Comparison of ENCODE assay signal across 11 cellular contexts in genomic region chr12:6434205-6435180, GRCh38. TPM values are rescaled to one million over a fixed set of nuclear protein-coding genes. Genes with fewer than 3 reads are reported as not detected.
A peak's percentile ranks its signal among the peaks of the same experiment; 100 is the strongest.
DNase-seq lines count a peak whose midpoint lies in the region; ATAC-seq and TF ChIP-seq lines count a peak whose summit lies in the region.
"Had no signal": no experiment of that assay in that cellular context is flagged by ENCODE, and none has a peak within 500 bp of the region (broad histone marks: within the 10 kb centered on the region; RNA-seq: fewer than 3 reads in every experiment).

No MANE protein-coding gene starts in this region.

- POLR2A ChIA-PET in AG04450 (lab: Yijun Ruan, JAX), result interaction anchor here (0.5 to 2.1 kb wide), 4 partner anchors 8 to 35 kb away, joined by 3 to 6 read pairs (median 3); no protein-coding TSS in a partner anchor
- POLR2A ChIA-PET in activated CD8-positive, alpha-beta T cell treated with anti-CD3 and anti-CD28 coated beads, Interleukin-2, amount 10 ng/mL, durations not matched to agents 7 days and 5 days (lab: Charles Lee), result interaction anchor here (1.2 to 6.4 kb wide), 7 partner anchors 8 to 99 kb away, joined by 4 to 48 read pairs (median 15); partner anchors contain the start of genes CD27, TAPBPL and VAMP1

- H3K9me3 Mint-ChIP-seq in activated CD8-positive, alpha-beta T cell treated with anti-CD3 and anti-CD28 coated beads, Interleukin-2, amount 10 ng/mL, durations not matched to agents 7 days and 5 days (ENCODE audit: insufficient read depth), result no peaks in the 10 kb centered on the region
- H3K9me3 Mint-ChIP-seq: neural progenitor cell had no signal

- H3K4me1 Mint-ChIP-seq in activated CD8-positive, alpha-beta T cell treated with anti-CD3 and anti-CD28 coated beads, Interleukin-2, amount 10 ng/mL, durations not matched to agents 7 days and 5 days (ENCODE audit: low read depth), result peaks cover 54% of the 10 kb centered on the region

- no peaks in the 10 kb centered on the region for H3K36me3 ChIP-seq in H7 (replicated peaks; ENCODE audit: control insufficient read depth, insufficient read depth, low read length)
- H3K36me3 ChIP-seq: neural progenitor cell had no signal

- DNase-seq in AG04450 (ENCODE audit: low read depth, low spot score), result no peak
- peak; percentile 32 for DNase-seq in H7
- DNase-seq in activated CD8-positive, alpha-beta T cell treated with anti-CD3 and anti-CD28 coated beads, Interleukin-2, amount 10 ng/mL, durations not matched to agents 7 days and 5 days, result peak; percentile 62
- peak; percentile 31 for DNase-seq in left kidney (ENCODE audit: low read depth, low spot score)
- DNase-seq in NCI-H2196 (lab: John Stamatoyannopoulos, UW; ENCODE audit: unreplicated experiment), result no peak

- no peaks in the 10 kb centered on the region for H3K36me3 Mint-ChIP-seq in activated CD8-positive, alpha-beta T cell treated with anti-CD3 and anti-CD28 coated beads, Interleukin-2, amount 10 ng/mL, durations not matched to agents 7 days and 5 days (ENCODE audit: low read depth)
- H3K36me3 Mint-ChIP-seq: neural progenitor cell had no signal

- CTCF ChIA-PET in AG04450 (lab: Charles Lee), result interaction anchor here (2.6 kb wide), 1 partner anchor 31 kb away, joined by 17 read pairs; no protein-coding TSS in a partner anchor
- CTCF ChIA-PET in activated CD8-positive, alpha-beta T cell treated with anti-CD3 and anti-CD28 coated beads, Interleukin-2, amount 10 ng/mL, durations not matched to agents 7 days and 5 days (lab: Charles Lee), result interaction anchor here (0.8 to 5.7 kb wide), 10 partner anchors 10 to 128 kb away, joined by 3 to 39 read pairs (median 6); partner anchors contain the start of gene CD27

- no peaks in the 10 kb centered on the region for H3K27me3 ChIP-seq in AG04450 (ENCODE audit: control insufficient read depth, insufficient read depth, low read length)
- H3K27me3 ChIP-seq in H7 (ENCODE audit: control insufficient read depth, insufficient read depth, low read length), result no peaks in the 10 kb centered on the region
- H3K27me3 ChIP-seq: neural progenitor cell had no signal

- peak overlapping the region; percentile 91 for H3K27ac Mint-ChIP-seq in activated CD8-positive, alpha-beta T cell treated with anti-CD3 and anti-CD28 coated beads, Interleukin-2, amount 10 ng/mL, durations not matched to agents 7 days and 5 days
- H3K27ac Mint-ChIP-seq: neural progenitor cell had no signal

- H3K4me3 Mint-ChIP-seq in activated CD8-positive, alpha-beta T cell treated with anti-CD3 and anti-CD28 coated beads, Interleukin-2, amount 10 ng/mL, durations not matched to agents 7 days and 5 days, result peak overlapping the region; percentile 50
- H3K4me3 Mint-ChIP-seq: neural progenitor cell had no signal

- no peak for TF ChIP-seq CTCF in AG04450 (IDR thresholded peaks at IDR 0.05; ENCODE audit: low read depth, low read length)

- no peaks in the 10 kb centered on the region for H3K9me3 ChIP-seq in AG04450 (ENCODE audit: control insufficient read depth, insufficient read depth, low read length)

- peak; percentile 87 for ATAC-seq in activated CD8-positive, alpha-beta T cell treated with anti-CD3 and anti-CD28 coated beads, Interleukin-2, amount 10 ng/mL, durations not matched to agents 7 days and 5 days
- no peak for ATAC-seq in HG02840 (IDR thresholded peaks at IDR 0.05; ENCODE audit: low FRiP score, unreplicated experiment)
- ATAC-seq in HG03469 (IDR thresholded peaks at IDR 0.05; ENCODE audit: unreplicated experiment), result no peak
- ATAC-seq in HG03520 (IDR thresholded peaks at IDR 0.05; ENCODE audit: unreplicated experiment), result no peak

- H3K4me3 ChIP-seq in AG04450 (ENCODE audit: low read depth, low read length) (no peak overlapping the region), H7 (ENCODE audit: insufficient read depth, low read depth, low read length) (no peak overlapping the region)
- H3K4me3 ChIP-seq: neural progenitor cell had no signal

- peak overlapping the region; percentile 25 for H3K27ac ChIP-seq in AG04450 (ENCODE audit: low read depth, low read length)
- H3K27ac ChIP-seq: neural progenitor cell, RWPE1 had no signal

- H3K27me3 Mint-ChIP-seq in activated CD8-positive, alpha-beta T cell treated with anti-CD3 and anti-CD28 coated beads, Interleukin-2, amount 10 ng/mL, durations not matched to agents 7 days and 5 days (ENCODE audit: low read depth), result no peaks in the 10 kb centered on the region

RNA-seq across cellular contexts. Expression of gene CD27, which starts 10.3 kb away (rescaled TPM):
- not detected in 2 replicates for polyA plus RNA-seq in AG04450 (2011; rRNA removed)
- polyA minus RNA-seq in AG04450 (2011; rRNA and poly(A)+ RNA removed), result not detected in 2 replicates
- not detected in 2 replicates for total RNA-seq in H7 (2014; rRNA removed; shearing (Covaris generic))
- total RNA-seq in activated CD8-positive, alpha-beta T cell treated with anti-CD3 and anti-CD28 coated beads, Interleukin-2, amount 10 ng/mL, durations not matched to agents 7 days and 5 days, result 100 to 1,000 TPM; 112 to 131 TPM
- total RNA-seq: astrocyte had no signal

RNA-seq across cellular contexts. Expression of gene TAPBPL, which starts 17.3 kb away (rescaled TPM):
- polyA plus RNA-seq in AG04450 (2011; rRNA removed), result 10.2 and 13.5 TPM in 2 replicates
- polyA minus RNA-seq in AG04450 (2011; rRNA and poly(A)+ RNA removed), result 7.0 and 12.5 TPM in 2 replicates
- 0.62 and 1.0 TPM in 2 replicates for total RNA-seq in H7 (2014; rRNA removed; shearing (Covaris generic))
- total RNA-seq in activated CD8-positive, alpha-beta T cell treated with anti-CD3 and anti-CD28 coated beads, Interleukin-2, amount 10 ng/mL, durations not matched to agents 7 days and 5 days, result 10 to 100 TPM; 31.2 to 32.5 TPM

RNA-seq across cellular contexts. Expression of gene VAMP1, which starts 36.0 kb away (rescaled TPM):
- polyA plus RNA-seq in AG04450 (2011; rRNA removed), result 15.1 and 18.3 TPM in 2 replicates
- polyA minus RNA-seq in AG04450 (2011; rRNA and poly(A)+ RNA removed), result 8.6 and 13.2 TPM in 2 replicates
- total RNA-seq in H7 (2014; rRNA removed; shearing (Covaris generic)), result 23.9 and 26.8 TPM in 2 replicates
- 10 to 100 TPM; 46.6 to 48.9 TPM for total RNA-seq in activated CD8-positive, alpha-beta T cell treated with anti-CD3 and anti-CD28 coated beads, Interleukin-2, amount 10 ng/mL, durations not matched to agents 7 days and 5 days

RNA-seq across cellular contexts. Expression of gene LTBR, which starts 50.5 kb away (rescaled TPM):
- 32.1 and 38.8 TPM in 2 replicates for polyA plus RNA-seq in AG04450 (2011; rRNA removed)
- polyA minus RNA-seq in AG04450 (2011; rRNA and poly(A)+ RNA removed), result 23.5 and 26.6 TPM in 2 replicates
- 2.5 and 3.6 TPM in 2 replicates for total RNA-seq in H7 (2014; rRNA removed; shearing (Covaris generic))
- under 1 TPM in 1 of 2 experiments, not detected in 1; 0.34 TPM for total RNA-seq in activated CD8-positive, alpha-beta T cell treated with anti-CD3 and anti-CD28 coated beads, Interleukin-2, amount 10 ng/mL, durations not matched to agents 7 days and 5 days

RNA-seq across cellular contexts. Expression of gene MRPL51, which starts 58.6 kb away (rescaled TPM):
- 120 and 165 TPM in 2 replicates for polyA plus RNA-seq in AG04450 (2011; rRNA removed)
- 30.0 and 35.1 TPM in 2 replicates for polyA minus RNA-seq in AG04450 (2011; rRNA and poly(A)+ RNA removed)
- 137 and 145 TPM in 2 replicates for total RNA-seq in H7 (2014; rRNA removed; shearing (Covaris generic))
- total RNA-seq in activated CD8-positive, alpha-beta T cell treated with anti-CD3 and anti-CD28 coated beads, Interleukin-2, amount 10 ng/mL, durations not matched to agents 7 days and 5 days, result 100 to 1,000 TPM; 217 to 228 TPM

Comparison
In these comparisons a context has a peak if more than half of its experiments do, and no peak if none do; other contexts are left out.
1. DNase-seq: peak in H7 (single experiment), activated CD8-positive, alpha-beta T cell treated with anti-CD3 and anti-CD28 coated beads, Interleukin-2, amount 10 ng/mL, durations not matched to agents 7 days and 5 days (single experiment) and left kidney (single experiment); none in AG04450 (single experiment) and NCI-H2196 (single experiment).
2. RNA of gene CD27, which starts 10.3 kb away (total RNA-seq): 112 to 131 TPM in activated CD8-positive, alpha-beta T cell treated with anti-CD3 and anti-CD28 coated beads, Interleukin-2, amount 10 ng/mL, durations not matched to agents 7 days and 5 days; not detected in H7; every median in the first group is over 100 times any median in the second.
3. RNA of gene TAPBPL, which starts 17.3 kb away (total RNA-seq): 31.2 to 32.5 TPM in activated CD8-positive, alpha-beta T cell treated with anti-CD3 and anti-CD28 coated beads, Interleukin-2, amount 10 ng/mL, durations not matched to agents 7 days and 5 days; 0.62 to 1.0 TPM in H7; every median in the first group is over 10 times any median in the second.